21 cellular contexts compared by ENCODE assay signal in genomic region chr6:100085162-100085431, GRCh38.
"Had no signal": no experiment of that assay in that cellular context is flagged by ENCODE, and none has a peak within 500 bp of the region (broad histone marks: within the 10 kb centered on the region; RNA-seq: fewer than 3 reads in every experiment).

No MANE protein-coding gene starts in this region.

- H3K4me1 Mint-ChIP-seq: central memory CD8-positive, alpha-beta T cell; natural killer cell had no signal

- H3K9me3 ChIP-seq: esophagus muscularis mucosa, left ventricle myocardium inferior, lower lobe of right lung, prostate gland, right lobe of liver, stomach, thoracic aorta, transverse colon had no signal

- H3K4me3 Mint-ChIP-seq: central memory CD8-positive, alpha-beta T cell; natural killer cell had no signal

- H3K27ac Mint-ChIP-seq: natural killer cell had no signal

- H3K4me1 ChIP-seq: left ventricle myocardium inferior, lower lobe of right lung, parathyroid adenoma, prostate gland, right lobe of liver, stomach, transverse colon had no signal

- H3K4me3 ChIP-seq: esophagus muscularis mucosa, left ventricle myocardium inferior, lower lobe of right lung, prostate gland, right lobe of liver, skin epidermis, stomach, thoracic aorta, transverse colon had no signal

- H3K36me3 ChIP-seq: esophagus muscularis mucosa, left ventricle myocardium inferior, lower lobe of right lung, prostate gland, right lobe of liver, stomach, thoracic aorta, transverse colon had no signal

- H3K27ac ChIP-seq: esophagus muscularis mucosa, left ventricle myocardium inferior, lower lobe of right lung, parathyroid adenoma, prostate gland, right lobe of liver, skin epidermis, stomach, thoracic aorta, transverse colon had no signal

- DNase-seq: effector memory CD4-positive, alpha-beta T cell; foreskin fibroblast; kidney; left cardiac atrium; left ventricle myocardium inferior; lower lobe of right lung; mesendoderm; natural killer cell; occipital lobe; retina; right lobe of liver; stimulated activated naive CD4-positive, alpha-beta T cell; stomach; substantia nigra; transverse colon had no signal

- H3K9me3 Mint-ChIP-seq: central memory CD8-positive, alpha-beta T cell had no signal

- H3K9ac ChIP-seq: parathyroid adenoma had no signal

- H3K36me3 Mint-ChIP-seq: natural killer cell had no signal

- H3K27me3 ChIP-seq: esophagus muscularis mucosa, right lobe of liver, stomach, transverse colon had no signal
